8 cellular contexts compared by ENCODE assay signal in genomic region chr9:130940693-130941576, GRCh38. TPM values are rescaled to one million over a fixed set of nuclear protein-coding genes. Genes with fewer than 3 reads are reported as not detected.
DNase-seq lines count a peak whose midpoint lies in the region; ATAC-seq and TF ChIP-seq lines count a peak whose summit lies in the region.

No MANE protein-coding gene starts in this region.

- H3K9me3 ChIP-seq in ascending aorta (no peaks in the 10 kb centered on the region), iPS-18c (ENCODE audit: control insufficient read depth, insufficient read depth, low read length) (no peaks in the 10 kb centered on the region)

- H3K27me3 ChIP-seq in ascending aorta, result peaks cover 39% of the 10 kb centered on the region

- intact Hi-C loops in ascending aorta (cut with DNase I), result loop anchor here (1.0 to 5.0 kb wide), 3 partner anchors 74 to 240 kb away; no protein-coding TSS in a partner anchor

- H3K36me3 ChIP-seq in ascending aorta, result no peaks in the 10 kb centered on the region

- TF ChIP-seq CTCF in ascending aorta (IDR thresholded peaks at IDR 0.05), result peak; percentile 79 to 86 (median 85)

- H3K4me3 ChIP-seq in ascending aorta (no peak overlapping the region), iPS-18c (ENCODE audit: insufficient read depth, low read depth, low read length) (peak overlapping the region; percentile 16; the same call in 1 of the 2 replicates)

- H3K27ac ChIP-seq in ascending aorta, result no peak overlapping the region

- DNase-seq in GM03348 (ENCODE audit: low spot score), result peak; percentile 68
- peak; percentile 83 for DNase-seq in LoVo (ENCODE audit: low spot score)
- peak; percentile 32 to 67 (median 52) for DNase-seq in T-helper 2 cell
- DNase-seq in ascending aorta (ENCODE audit: low spot score in 2 of 2), result peak in 1 of 2 donors; percentile 70
- peak; percentile 84 for DNase-seq in stimulated activated CD4-positive, alpha-beta T cell treated with anti-CD3 and anti-CD28 coated beads, Interleukin-15, amount 100 ng/mL, for 24 hours

- H3K4me1 ChIP-seq in ascending aorta, result peaks cover 5 to 25% of the 10 kb centered on the region in 2 donors

- no peak for ATAC-seq in HG02938 (IDR thresholded peaks at IDR 0.05; ENCODE audit: unreplicated experiment)
- no peak for ATAC-seq in HG02571 (IDR thresholded peaks at IDR 0.05; ENCODE audit: unreplicated experiment)

RNA-seq across cellular contexts. Expression of gene FIBCD1, which starts 1.9 kb away (rescaled TPM):
- not detected for total RNA-seq in ascending aorta

RNA-seq across cellular contexts. Expression of gene QRFP, which starts 44.3 kb away (rescaled TPM):
- not detected for total RNA-seq in ascending aorta
